ENCODE assay signal across 14 cellular contexts in genomic region chr17:17819111-17819510, GRCh38. TPM values are rescaled to one million over a fixed set of nuclear protein-coding genes. Genes with fewer than 3 reads are reported as not detected.
DNase-seq lines count a peak whose midpoint lies in the region; ATAC-seq and TF ChIP-seq lines count a peak whose summit lies in the region.
"Had no signal": no experiment of that assay in that cellular context is flagged by ENCODE, and none has a peak within 500 bp of the region (broad histone marks: within the 10 kb centered on the region; RNA-seq: fewer than 3 reads in every experiment).

No MANE protein-coding gene starts in this region.

- BruUV-seq in Panc1 (replicated peaks; lab: Mats Ljungman, UMichigan): no TSS peak

- intact Hi-C loops in Panc1 (cut with micrococcal nuclease; ENCODE audit: unreplicated experiment): no loop called here
- intact Hi-C loops in esophagus squamous epithelium (cut with DNase I): loop anchor here (10.0 kb wide), 1 partner anchor 216 kb away; the partner anchor contains the start of genes ATPAF2 and GID4
- intact Hi-C loops in Right ventricle myocardium inferior (cut with DNase I): loop anchor here (5.0 kb wide), 1 partner anchor 213 kb away; no protein-coding TSS in a partner anchor

- in situ Hi-C loops in Panc1 (cut with HindIII; ENCODE audit: low pct_unique_long_range_greater_than_20kb, low sequenced_read_pairs): no loop called here

- peak overlapping the region; percentile 21 for H3K27ac ChIP-seq in Panc1 (ENCODE audit: low read length)
- peak overlapping the region in 3 of 4 donors; percentile 49 to 96 (median 92) for H3K27ac ChIP-seq in esophagus squamous epithelium
- H3K27ac ChIP-seq in WERI-Rb-1: no peak overlapping the region
- H3K27ac ChIP-seq: KMS-11, SJSA1 had no signal

- H3K9me3 ChIP-seq in Panc1 (ENCODE audit: control insufficient read depth, insufficient read depth, low read depth, low read length) (no peaks in the 10 kb centered on the region), esophagus squamous epithelium (no peaks in the 10 kb centered on the region), WERI-Rb-1 (ENCODE audit: severe bottlenecking) (no peaks in the 10 kb centered on the region)
- H3K9me3 ChIP-seq: SJSA1, stomach had no signal

- peak overlapping the region; percentile 75 for H3K27ac Mint-ChIP-seq in activated CD4-positive, alpha-beta T cell treated with anti-CD3 and anti-CD28 coated beads, Interleukin-2, amount 10 ng/mL, durations not matched to agents 7 days and 5 days
- H3K27ac Mint-ChIP-seq in stimulated activated memory B cell treated with anti-CD40 and anti-IgM and Interleukin-4, amounts not matched to agents 10 μg/mL and 1 μg/mL and 100 μg/mL, for 72 hours: peak overlapping the region; percentile 2

- CTCF ChIA-PET in activated CD4-positive, alpha-beta T cell treated with anti-CD3 and anti-CD28 coated beads, Interleukin-2, amount 10 ng/mL, durations not matched to agents 7 days and 5 days (lab: Charles Lee): interaction anchor here (1.7 kb wide), 1 partner anchor 9 kb away, joined by 4 read pairs; no protein-coding TSS in a partner anchor
- CTCF ChIA-PET in Panc1 (lab: Charles Lee): no interaction called here

- no peaks in the 10 kb centered on the region for H3K27me3 Mint-ChIP-seq in activated CD4-positive, alpha-beta T cell treated with anti-CD3 and anti-CD28 coated beads, Interleukin-2, amount 10 ng/mL, durations not matched to agents 7 days and 5 days
- no peaks in the 10 kb centered on the region for H3K27me3 Mint-ChIP-seq in stimulated activated memory B cell treated with anti-CD40 and anti-IgM and Interleukin-4, amounts not matched to agents 10 μg/mL and 1 μg/mL and 100 μg/mL, for 72 hours
- H3K27me3 Mint-ChIP-seq: dendritic cell treated with granulocyte-macrophage colony-stimulating factor and Interleukin-4, amounts not matched to agents 40 ng/mL and 50 ng/mL, for 4 days had no signal

- TF ChIP-seq CTCF in Panc1 (IDR thresholded peaks at IDR 0.05) (no peak), esophagus squamous epithelium (IDR thresholded peaks at IDR 0.05) (no peak), WERI-Rb-1 (IDR thresholded peaks at IDR 0.05; ENCODE audit: low read depth, low read length) (no peak)

- no peak overlapping the region for H3K4me3 ChIP-seq in Panc1 (ENCODE audit: low read depth in 2 of 2, low read length in 2 of 2)
- no peak overlapping the region for H3K4me3 ChIP-seq in esophagus squamous epithelium
- no peak overlapping the region for H3K4me3 ChIP-seq in WERI-Rb-1 (ENCODE audit: low read depth, low read length)
- H3K4me3 ChIP-seq: SJSA1, stomach had no signal

- no peak for TF ChIP-seq POLR2A in esophagus squamous epithelium (IDR thresholded peaks at IDR 0.05)

- 96% methylated on average over 5 of the region's 12 CpGs; no CpG with 5 or more reads in 1 of the 2 donors for WGBS in esophagus squamous epithelium, 2 donors

- POLR2A ChIA-PET in activated CD4-positive, alpha-beta T cell treated with anti-CD3 and anti-CD28 coated beads, Interleukin-2, amount 10 ng/mL, durations not matched to agents 7 days and 5 days (lab: Charles Lee): no interaction called here
- POLR2A ChIA-PET in Panc1 (lab: Charles Lee): interaction anchor here (0.6 kb wide), 1 partner anchor 29 kb away, joined by 3 read pairs; no protein-coding TSS in a partner anchor

- H3K4me3 Mint-ChIP-seq in activated CD4-positive, alpha-beta T cell treated with anti-CD3 and anti-CD28 coated beads, Interleukin-2, amount 10 ng/mL, durations not matched to agents 7 days and 5 days: no peak overlapping the region
- no peak overlapping the region for H3K4me3 Mint-ChIP-seq in stimulated activated memory B cell treated with anti-CD40 and anti-IgM and Interleukin-4, amounts not matched to agents 10 μg/mL and 1 μg/mL and 100 μg/mL, for 72 hours
- H3K4me3 Mint-ChIP-seq: dendritic cell treated with granulocyte-macrophage colony-stimulating factor and Interleukin-4, amounts not matched to agents 40 ng/mL and 50 ng/mL, for 4 days; H9 had no signal

- H3K27me3 ChIP-seq in Panc1 (ENCODE audit: control insufficient read depth, insufficient read depth, low read length) (no peaks in the 10 kb centered on the region), esophagus squamous epithelium (no peaks in the 10 kb centered on the region), WERI-Rb-1 (ENCODE audit: insufficient read depth, low read depth, severe bottlenecking) (no peaks in the 10 kb centered on the region)
- H3K27me3 ChIP-seq: SJSA1, stomach had no signal

- no peak for ATAC-seq in Panc1
- no peak for ATAC-seq in stimulated activated memory B cell treated with anti-CD40 and anti-IgM and Interleukin-4, amounts not matched to agents 10 μg/mL and 1 μg/mL and 100 μg/mL, for 72 hours
- ATAC-seq in Right ventricle myocardium inferior: no peak

- H3K36me3 Mint-ChIP-seq in activated CD4-positive, alpha-beta T cell treated with anti-CD3 and anti-CD28 coated beads, Interleukin-2, amount 10 ng/mL, durations not matched to agents 7 days and 5 days (ENCODE audit: low read depth): peaks cover 55% of the 10 kb centered on the region
- H3K36me3 Mint-ChIP-seq in stimulated activated memory B cell treated with anti-CD40 and anti-IgM and Interleukin-4, amounts not matched to agents 10 μg/mL and 1 μg/mL and 100 μg/mL, for 72 hours: peaks cover 50% of the 10 kb centered on the region

- no peaks in the 10 kb centered on the region for H3K9me3 Mint-ChIP-seq in activated CD4-positive, alpha-beta T cell treated with anti-CD3 and anti-CD28 coated beads, Interleukin-2, amount 10 ng/mL, durations not matched to agents 7 days and 5 days
- no peaks in the 10 kb centered on the region for H3K9me3 Mint-ChIP-seq in stimulated activated memory B cell treated with anti-CD40 and anti-IgM and Interleukin-4, amounts not matched to agents 10 μg/mL and 1 μg/mL and 100 μg/mL, for 72 hours
- H3K9me3 Mint-ChIP-seq: dendritic cell treated with granulocyte-macrophage colony-stimulating factor and Interleukin-4, amounts not matched to agents 40 ng/mL and 50 ng/mL, for 4 days; H9 had no signal

- H3K4me1 ChIP-seq in Panc1 (ENCODE audit: control insufficient read depth, insufficient read depth, low read length): peaks cover 66% of the 10 kb centered on the region
- H3K4me1 ChIP-seq in esophagus squamous epithelium: peaks cover 68 to 96% (median 71%) of the 10 kb centered on the region in 3 donors

- peaks cover 54% of the 10 kb centered on the region for H3K4me1 Mint-ChIP-seq in activated CD4-positive, alpha-beta T cell treated with anti-CD3 and anti-CD28 coated beads, Interleukin-2, amount 10 ng/mL, durations not matched to agents 7 days and 5 days
- peaks cover 51% of the 10 kb centered on the region for H3K4me1 Mint-ChIP-seq in stimulated activated memory B cell treated with anti-CD40 and anti-IgM and Interleukin-4, amounts not matched to agents 10 μg/mL and 1 μg/mL and 100 μg/mL, for 72 hours

- DNase-seq in activated CD4-positive, alpha-beta T cell treated with anti-CD3 and anti-CD28 coated beads, Interleukin-2, amount 10 ng/mL, durations not matched to agents 7 days and 5 days: no peak
- no peak for DNase-seq in activated CD4-positive, alpha-beta T cell treated with anti-CD3 and anti-CD28 coated beads, Interleukin-2, amount 50 U/mL, for 48 hours
- DNase-seq in Panc1 (ENCODE audit: low read depth, low spot score) (no peak), esophagus squamous epithelium (lab: John Stamatoyannopoulos, UW) (no peak), Right ventricle myocardium inferior (ENCODE audit: missing footprints) (no peak), SK-N-DZ (ENCODE audit: low spot score) (no peak), WERI-Rb-1 (no peak)
- DNase-seq: NCI-H2029 treated with DMSO at 0.1 percent for 48 hours had no signal

- no peaks in the 10 kb centered on the region; the same call in none of the 2 replicates for H3K36me3 ChIP-seq in Panc1 (ENCODE audit: control insufficient read depth, insufficient read depth, low read length)
- peaks cover 21 to 65% (median 41%) of the 10 kb centered on the region in 3 donors for H3K36me3 ChIP-seq in esophagus squamous epithelium
- peaks cover 80% of the 10 kb centered on the region for H3K36me3 ChIP-seq in WERI-Rb-1

RNA-seq across cellular contexts. Expression of gene SREBF1, which starts 17.7 kb away (rescaled TPM):
- total RNA-seq in activated CD4-positive, alpha-beta T cell treated with anti-CD3 and anti-CD28 coated beads, Interleukin-2, amount 10 ng/mL, durations not matched to agents 7 days and 5 days: 100 to 1,000 TPM; 175 to 176 TPM
- total RNA-seq in Panc1 (2021; ENCODE audit: unreplicated experiment) (230 TPM), esophagus squamous epithelium (100 to 1,000 TPM in 2 of 4 donors, 10 to 100 TPM in 2; 55.0 to 137 (median 108) TPM), Right ventricle myocardium inferior (18.9 TPM)
- polyA plus RNA-seq in Panc1 (2012; ENCODE audit: insufficient read length): 434 TPM
- 57.6 and 67.5 TPM in 2 replicates for polyA plus RNA-seq in SK-N-DZ (2014; cell fraction: cytosol; rRNA removed)
- polyA plus RNA-seq in SK-N-DZ (2014; cell fraction: nucleus; rRNA removed): 182 and 191 TPM in 2 replicates
